ENCODE assay signal across 9 cellular contexts in genomic region chr20:14647016-14647415, GRCh38.
"Had no signal": no experiment of that assay in that cellular context is flagged by ENCODE, and none has a peak within 500 bp of the region (broad histone marks: within the 10 kb centered on the region; RNA-seq: fewer than 3 reads in every experiment).

No MANE protein-coding gene starts in this region.

- FAIRE-seq: H54, HTR-8/SVneo, K562 had no signal

- H2AFZ ChIP-seq: GM23248 had no signal

- H3K4me3 Mint-ChIP-seq: H9 had no signal

- DNase-seq: GM23248, GOT3, H9, HCEC 1CT, IMR-90, KG1 had no signal

- H3K4me3 ChIP-seq: GM23248, K562 had no signal

- H3K27ac ChIP-seq: GM23248 had no signal

- H3K9ac ChIP-seq: GM23248 had no signal
